Comparison of ENCODE assay signal across 10 cellular contexts in the genomic region with DNA sequence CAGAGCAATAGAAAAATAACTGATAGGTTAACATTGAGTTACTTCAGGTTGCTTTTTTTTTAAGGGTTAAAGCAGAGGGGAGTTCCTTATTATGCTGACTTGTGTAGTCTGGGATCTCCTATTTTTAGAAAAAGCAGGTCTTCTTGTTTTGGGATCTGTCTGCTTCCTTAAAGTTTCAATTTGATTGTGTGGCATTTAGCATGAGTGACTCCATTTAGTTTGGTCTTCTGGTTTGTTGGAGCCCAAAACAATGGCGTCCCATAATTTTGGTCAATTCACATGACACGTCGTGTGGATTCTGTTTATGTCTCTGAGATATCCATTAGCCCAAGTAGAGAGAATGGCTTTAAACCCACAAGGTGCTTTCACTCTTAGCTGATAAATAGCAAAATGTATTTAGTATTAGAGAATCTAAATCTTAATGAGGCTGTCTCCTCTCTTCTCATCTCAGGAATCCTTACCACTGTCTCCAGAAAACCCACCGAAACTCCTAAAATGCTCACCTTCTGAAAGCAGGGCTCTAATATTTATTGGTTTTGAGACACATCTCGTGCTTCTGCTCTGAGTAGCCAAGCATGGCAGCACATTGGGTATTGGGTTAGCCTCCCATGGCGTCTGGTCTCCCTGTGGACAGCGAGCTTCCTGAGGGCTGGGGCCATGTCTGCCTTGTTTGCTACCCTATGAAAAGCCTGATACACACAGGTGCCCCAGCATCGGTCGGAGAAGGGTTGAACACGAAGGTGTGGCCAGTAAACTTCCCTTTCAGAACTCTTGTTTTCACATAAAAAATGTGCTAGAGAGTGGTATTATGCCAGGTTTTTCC.
DNase-seq lines count a peak whose midpoint lies in the region; ATAC-seq lines count a peak whose summit lies in the region.
"Had no signal": no experiment of that assay in that cellular context is flagged by ENCODE, and none has a peak within 500 bp of the region (broad histone marks: within the 10 kb centered on the region; RNA-seq: fewer than 3 reads in every experiment).

No MANE protein-coding gene starts in this region.

- H3K27me3 Mint-ChIP-seq in activated CD4-positive, alpha-beta memory T cell treated with anti-CD3 and anti-CD28 coated beads for 36 hours, result no peaks in the 10 kb centered on the region
- H3K27me3 Mint-ChIP-seq in stimulated activated naive CD8-positive, alpha-beta T cell treated with anti-CD3 and anti-CD28 coated beads, Interleukin-15, amount 100 ng/mL, for 72 hours, result no peaks in the 10 kb centered on the region

- no peak for DNase-seq in activated naive CD4-positive, alpha-beta T cell treated with anti-CD3 and anti-CD28 coated beads, Interleukin-2, amount 50 U/mL, for 72 hours (ENCODE audit: low spot score in 2 of 2)
- no peak for DNase-seq in activated naive CD4-positive, alpha-beta T cell (lab: John Stamatoyannopoulos, UW)
- peak; percentile 7 for DNase-seq in activated CD4-positive, alpha-beta memory T cell treated with anti-CD3 and anti-CD28 coated beads for 36 hours
- DNase-seq in stimulated activated naive CD8-positive, alpha-beta T cell treated with anti-CD3 and anti-CD28 coated beads, Interleukin-15, amount 100 ng/mL, for 72 hours, result peak in 1 of 2 donors; percentile 6
- DNase-seq in NCI-H748 treated with DMSO at 0.1 percent for 48 hours (lab: John Stamatoyannopoulos, UW), result no peak
- DNase-seq in caudate nucleus (lab: John Stamatoyannopoulos, UW), result no peak
- no peak for DNase-seq in NOMO-1 treated with dmso at 0.1 percent for 144 hours (lab: John Stamatoyannopoulos, UW; ENCODE audit: unreplicated experiment)
- DNase-seq: heart right ventricle, PC-3 had no signal

- no peak for ATAC-seq in activated naive CD4-positive, alpha-beta T cell treated with anti-CD3 and anti-CD28 coated beads, Interleukin-2, amount 50 U/mL, for 72 hours
- ATAC-seq in HG02885 (IDR thresholded peaks at IDR 0.05; ENCODE audit: poor library complexity, unreplicated experiment), result peak; percentile 38
- ATAC-seq in stimulated activated naive CD8-positive, alpha-beta T cell treated with anti-CD3 and anti-CD28 coated beads, Interleukin-15, amount 100 ng/mL, for 72 hours, result no peak
- ATAC-seq: PC-3 had no signal

- CTCF ChIA-PET in activated CD4-positive, alpha-beta memory T cell treated with anti-CD3 and anti-CD28 coated beads for 36 hours (lab: Charles Lee), result interaction anchor here (0.6 to 7.3 kb wide), 4 partner anchors 10 to 105 kb away, joined by 3 to 25 read pairs (median 16); no protein-coding TSS in a partner anchor

- no peaks in the 10 kb centered on the region for H3K9me3 Mint-ChIP-seq in activated naive CD4-positive, alpha-beta T cell treated with anti-CD3 and anti-CD28 coated beads, Interleukin-2, amount 50 U/mL, for 72 hours
- H3K9me3 Mint-ChIP-seq in activated CD4-positive, alpha-beta memory T cell treated with anti-CD3 and anti-CD28 coated beads for 36 hours, result no peaks in the 10 kb centered on the region
- no peaks in the 10 kb centered on the region for H3K9me3 Mint-ChIP-seq in stimulated activated naive CD8-positive, alpha-beta T cell treated with anti-CD3 and anti-CD28 coated beads, Interleukin-15, amount 100 ng/mL, for 72 hours

- intact Hi-C loops in activated CD4-positive, alpha-beta memory T cell treated with anti-CD3 and anti-CD28 coated beads for 36 hours (cut with micrococcal nuclease), result no loop called here

- H3K36me3 Mint-ChIP-seq in activated naive CD4-positive, alpha-beta T cell treated with anti-CD3 and anti-CD28 coated beads, Interleukin-2, amount 50 U/mL, for 72 hours, result peaks cover 38 to 69% of the 10 kb centered on the region in 2 donors
- peaks cover 55% of the 10 kb centered on the region for H3K36me3 Mint-ChIP-seq in activated CD4-positive, alpha-beta memory T cell treated with anti-CD3 and anti-CD28 coated beads for 36 hours

- POLR2A ChIA-PET in activated CD4-positive, alpha-beta memory T cell treated with anti-CD3 and anti-CD28 coated beads for 36 hours (lab: Charles Lee), result no interaction called here

- peaks cover 74% of the 10 kb centered on the region for H3K4me1 Mint-ChIP-seq in activated CD4-positive, alpha-beta memory T cell treated with anti-CD3 and anti-CD28 coated beads for 36 hours (ENCODE audit: low read depth)
- peaks cover 84% of the 10 kb centered on the region for H3K4me1 Mint-ChIP-seq in stimulated activated naive CD8-positive, alpha-beta T cell treated with anti-CD3 and anti-CD28 coated beads, Interleukin-15, amount 100 ng/mL, for 72 hours

- H3K4me3 Mint-ChIP-seq in activated CD4-positive, alpha-beta memory T cell treated with anti-CD3 and anti-CD28 coated beads for 36 hours, result no peak overlapping the region
- peak overlapping the region; percentile 44 to 69 for H3K4me3 Mint-ChIP-seq in stimulated activated naive CD8-positive, alpha-beta T cell treated with anti-CD3 and anti-CD28 coated beads, Interleukin-15, amount 100 ng/mL, for 72 hours

- H3K27ac ChIP-seq in caudate nucleus (ENCODE audit: low read depth, low read length), result no peak overlapping the region

- peak overlapping the region; percentile 33 to 58 for H3K27ac Mint-ChIP-seq in activated naive CD4-positive, alpha-beta T cell treated with anti-CD3 and anti-CD28 coated beads, Interleukin-2, amount 50 U/mL, for 72 hours
- no peak overlapping the region for H3K27ac Mint-ChIP-seq in activated CD4-positive, alpha-beta memory T cell treated with anti-CD3 and anti-CD28 coated beads for 36 hours
- H3K27ac Mint-ChIP-seq in stimulated activated naive CD8-positive, alpha-beta T cell treated with anti-CD3 and anti-CD28 coated beads, Interleukin-15, amount 100 ng/mL, for 72 hours, result peak overlapping the region in 1 of 2 donors; percentile 44
